1 cellular context compared by ENCODE assay signal in the genomic region with DNA sequence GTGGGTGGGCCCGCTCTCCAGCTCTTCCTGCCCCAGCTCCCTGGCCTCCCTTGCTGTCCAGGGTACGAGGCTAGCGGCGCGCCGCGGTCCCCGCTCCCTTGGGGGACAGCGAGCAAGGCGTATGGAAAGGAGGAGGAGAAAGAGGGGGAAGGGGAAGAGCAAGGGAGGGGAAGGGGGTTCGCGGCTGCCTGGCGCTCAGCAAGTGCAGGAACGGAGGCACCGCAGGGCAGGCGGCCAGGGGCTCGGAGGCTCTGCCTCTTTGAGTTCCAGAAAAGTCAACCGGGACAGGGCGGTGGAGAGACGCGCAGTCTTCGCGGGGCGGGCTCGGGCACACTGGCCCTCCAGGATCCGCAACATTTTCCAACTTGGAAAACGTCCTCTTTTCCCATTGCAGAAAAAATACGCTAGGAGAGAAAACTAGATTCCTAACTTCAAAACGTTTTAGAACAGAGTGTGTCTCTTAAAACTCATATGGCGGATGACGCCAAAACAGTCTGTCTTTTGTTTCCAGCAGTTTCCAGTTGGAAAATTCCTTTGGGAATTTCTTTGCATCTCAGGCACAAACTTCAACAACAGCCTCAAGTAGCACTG.
TF ChIP-seq lines count a peak whose summit lies in the region.

No MANE protein-coding gene starts in this region.

TF ChIP-seq in GM12878, 131 proteins besides CTCF, POLR2A, EP300 and RAD21 (continued from another document):
- TF ChIP-seq, protein P1, sequence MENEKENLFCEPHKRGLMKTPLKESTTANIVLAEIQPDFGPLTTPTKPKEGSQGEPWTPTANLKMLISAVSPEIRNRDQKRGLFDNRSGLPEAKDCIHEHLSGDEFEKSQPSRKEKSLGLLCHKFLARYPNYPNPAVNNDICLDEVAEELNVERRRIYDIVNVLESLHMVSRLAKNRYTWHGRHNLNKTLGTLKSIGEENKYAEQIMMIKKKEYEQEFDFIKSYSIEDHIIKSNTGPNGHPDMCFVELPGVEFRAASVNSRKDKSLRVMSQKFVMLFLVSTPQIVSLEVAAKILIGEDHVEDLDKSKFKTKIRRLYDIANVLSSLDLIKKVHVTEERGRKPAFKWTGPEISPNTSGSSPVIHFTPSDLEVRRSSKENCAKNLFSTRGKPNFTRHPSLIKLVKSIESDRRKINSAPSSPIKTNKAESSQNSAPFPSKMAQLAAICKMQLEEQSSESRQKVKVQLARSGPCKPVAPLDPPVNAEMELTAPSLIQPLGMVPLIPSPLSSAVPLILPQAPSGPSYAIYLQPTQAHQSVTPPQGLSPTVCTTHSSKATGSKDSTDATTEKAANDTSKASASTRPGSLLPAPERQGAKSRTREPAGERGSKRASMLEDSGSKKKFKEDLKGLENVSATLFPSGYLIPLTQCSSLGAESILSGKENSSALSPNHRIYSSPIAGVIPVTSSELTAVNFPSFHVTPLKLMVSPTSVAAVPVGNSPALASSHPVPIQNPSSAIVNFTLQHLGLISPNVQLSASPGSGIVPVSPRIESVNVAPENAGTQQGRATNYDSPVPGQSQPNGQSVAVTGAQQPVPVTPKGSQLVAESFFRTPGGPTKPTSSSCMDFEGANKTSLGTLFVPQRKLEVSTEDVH (IDR thresholded peaks at IDR 0.05; ENCODE audit: low read depth, partially characterized antibody), result no peak
- TF ChIP-seq, protein P2, sequence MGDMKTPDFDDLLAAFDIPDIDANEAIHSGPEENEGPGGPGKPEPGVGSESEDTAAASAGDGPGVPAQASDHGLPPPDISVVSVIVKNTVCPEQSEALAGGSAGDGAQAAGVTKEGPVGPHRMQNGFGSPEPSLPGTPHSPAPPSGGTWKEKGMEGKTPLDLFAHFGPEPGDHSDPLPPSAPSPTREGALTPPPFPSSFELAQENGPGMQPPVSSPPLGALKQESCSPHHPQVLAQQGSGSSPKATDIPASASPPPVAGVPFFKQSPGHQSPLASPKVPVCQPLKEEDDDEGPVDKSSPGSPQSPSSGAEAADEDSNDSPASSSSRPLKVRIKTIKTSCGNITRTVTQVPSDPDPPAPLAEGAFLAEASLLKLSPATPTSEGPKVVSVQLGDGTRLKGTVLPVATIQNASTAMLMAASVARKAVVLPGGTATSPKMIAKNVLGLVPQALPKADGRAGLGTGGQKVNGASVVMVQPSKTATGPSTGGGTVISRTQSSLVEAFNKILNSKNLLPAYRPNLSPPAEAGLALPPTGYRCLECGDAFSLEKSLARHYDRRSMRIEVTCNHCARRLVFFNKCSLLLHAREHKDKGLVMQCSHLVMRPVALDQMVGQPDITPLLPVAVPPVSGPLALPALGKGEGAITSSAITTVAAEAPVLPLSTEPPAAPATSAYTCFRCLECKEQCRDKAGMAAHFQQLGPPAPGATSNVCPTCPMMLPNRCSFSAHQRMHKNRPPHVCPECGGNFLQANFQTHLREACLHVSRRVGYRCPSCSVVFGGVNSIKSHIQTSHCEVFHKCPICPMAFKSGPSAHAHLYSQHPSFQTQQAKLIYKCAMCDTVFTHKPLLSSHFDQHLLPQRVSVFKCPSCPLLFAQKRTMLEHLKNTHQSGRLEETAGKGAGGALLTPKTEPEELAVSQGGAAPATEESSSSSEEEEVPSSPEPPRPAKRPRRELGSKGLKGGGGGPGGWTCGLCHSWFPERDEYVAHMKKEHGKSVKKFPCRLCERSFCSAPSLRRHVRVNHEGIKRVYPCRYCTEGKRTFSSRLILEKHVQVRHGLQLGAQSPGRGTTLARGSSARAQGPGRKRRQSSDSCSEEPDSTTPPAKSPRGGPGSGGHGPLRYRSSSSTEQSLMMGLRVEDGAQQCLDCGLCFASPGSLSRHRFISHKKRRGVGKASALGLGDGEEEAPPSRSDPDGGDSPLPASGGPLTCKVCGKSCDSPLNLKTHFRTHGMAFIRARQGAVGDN (IDR thresholded peaks at IDR 0.05), result no peak
- TF ChIP-seq ETV6 (conservative IDR thresholded peaks at IDR 0.05 in 1 of 2, IDR thresholded peaks at IDR 0.05 in 1 of 2; ENCODE audit: borderline replicate concordance in 1 of 2, low read depth in 1 of 2) (no peak), CHD2 (IDR thresholded peaks at IDR 0.05; ENCODE audit: borderline replicate concordance, low read depth, low read length) (no peak), ZSCAN29 (IDR thresholded peaks at IDR 0.05) (no peak), RFX5 (IDR thresholded peaks at IDR 0.05; ENCODE audit: low read depth, low read length) (no peak), WRNIP1 (IDR thresholded peaks at IDR 0.05; ENCODE audit: borderline replicate concordance, low read depth, low read length) (no peak)
- TF ChIP-seq, protein P3, sequence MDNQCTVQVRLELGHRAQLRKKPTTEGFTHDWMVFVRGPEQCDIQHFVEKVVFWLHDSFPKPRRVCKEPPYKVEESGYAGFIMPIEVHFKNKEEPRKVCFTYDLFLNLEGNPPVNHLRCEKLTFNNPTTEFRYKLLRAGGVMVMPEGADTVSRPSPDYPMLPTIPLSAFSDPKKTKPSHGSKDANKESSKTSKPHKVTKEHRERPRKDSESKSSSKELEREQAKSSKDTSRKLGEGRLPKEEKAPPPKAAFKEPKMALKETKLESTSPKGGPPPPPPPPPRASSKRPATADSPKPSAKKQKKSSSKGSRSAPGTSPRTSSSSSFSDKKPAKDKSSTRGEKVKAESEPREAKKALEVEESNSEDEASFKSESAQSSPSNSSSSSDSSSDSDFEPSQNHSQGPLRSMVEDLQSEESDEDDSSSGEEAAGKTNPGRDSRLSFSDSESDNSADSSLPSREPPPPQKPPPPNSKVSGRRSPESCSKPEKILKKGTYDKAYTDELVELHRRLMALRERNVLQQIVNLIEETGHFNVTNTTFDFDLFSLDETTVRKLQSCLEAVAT (IDR thresholded peaks at IDR 0.05), result no peak
TF ChIP-seq in GM12878: peak in this region for 0.
